In genomic region chr9:71916834-71917534, GRCh38 we compare ENCODE assay signal across 9 cellular contexts. TPM values are rescaled to one million over a fixed set of nuclear protein-coding genes. Genes with fewer than 3 reads are reported as not detected.
DNase-seq lines count a peak whose midpoint lies in the region; ATAC-seq, FAIRE-seq and TF ChIP-seq lines count a peak whose summit lies in the region.
"Had no signal": no experiment of that assay in that cellular context is flagged by ENCODE, and none has a peak within 500 bp of the region (broad histone marks: within the 10 kb centered on the region; RNA-seq: fewer than 3 reads in every experiment).

No MANE protein-coding gene starts in this region.

- H3K27me3 ChIP-seq in K562 (ENCODE audit: control insufficient read depth in 2 of 2, insufficient read depth in 2 of 2, low read length in 2 of 2) (no peaks in the 10 kb centered on the region), spleen (replicated peaks in 1 of 7) (no peaks in the 10 kb centered on the region), aorta (ENCODE audit: control insufficient read depth in 1 of 2, insufficient read depth in 2 of 2, low read length in 1 of 2) (no peaks in the 10 kb centered on the region)

- H3K9me3 ChIP-seq in K562 (replicated peaks; ENCODE audit: control insufficient read depth, insufficient read depth, low read depth, low read length) = no peaks in the 10 kb centered on the region
- no peaks in the 10 kb centered on the region for H3K9me3 ChIP-seq in spleen
- no peaks in the 10 kb centered on the region for H3K9me3 ChIP-seq in aorta (ENCODE audit: control insufficient read depth, low read length)

- no peak for TF ChIP-seq EP300 in K562 (IDR thresholded peaks at IDR 0.05; ENCODE audit: low read length)

- CTCF ChIA-PET in K562 (lab: Yijun Ruan, JAX; ENCODE audit: low intra/inter-chr PET ratio) (no interaction called here), RWPE1 (lab: Yijun Ruan, JAX) (interaction anchor here (1.2 kb wide), 1 partner anchor 59 kb away, joined by 3 read pairs; no protein-coding TSS in a partner anchor), Calu3 (lab: Charles Lee) (interaction anchor here (1.3 kb wide), 1 partner anchor 9 kb away, joined by 3 read pairs; no protein-coding TSS in a partner anchor)

- H2AFZ ChIP-seq in K562 (ENCODE audit: low read depth, low read length) = no peak overlapping the region

- H3K4me3 Mint-ChIP-seq in Calu3 (ENCODE audit: low read depth, unreplicated experiment) = no peak overlapping the region

- H3K9me3 Mint-ChIP-seq in Calu3 (ENCODE audit: low read depth, unreplicated experiment) = no peaks in the 10 kb centered on the region

- no peaks in the 10 kb centered on the region for H3K9me1 ChIP-seq in K562 (ENCODE audit: control insufficient read depth, insufficient read depth, low read length)

- H3K9ac ChIP-seq in K562 (ENCODE audit: insufficient read depth in 1 of 2, low read depth in 2 of 2, low read length in 2 of 2) = no peak overlapping the region

- DNase-seq in GM20000 (ENCODE audit: low spot score) (peak; percentile 25), K562 (ENCODE audit: extremely low read depth in 1 of 4, low spot score in 3 of 4) (no peak), spleen (no peak), aorta (no peak), RWPE1 (ENCODE audit: low spot score) (no peak), Calu3 (no peak)
- DNase-seq: NCI-H526 treated with DMSO at 0.1 percent for 48 hours had no signal

- ATAC-seq in GM18519 (IDR thresholded peaks at IDR 0.05; ENCODE audit: low FRiP score, unreplicated experiment) = peak; percentile 82
- ATAC-seq in HG03064 (IDR thresholded peaks at IDR 0.05; ENCODE audit: low read depth, unreplicated experiment) = peak; percentile 67
- ATAC-seq in K562 = no peak
- no peak for ATAC-seq in aorta (ENCODE audit: low FRiP score)

- in situ Hi-C loops in K562 (cut with MboI) = no loop called here

- H3K79me2 ChIP-seq in K562 (ENCODE audit: control insufficient read depth, insufficient read depth, low read length) = peaks cover 57% of the 10 kb centered on the region

- H3K4me3 ChIP-seq in K562 = no peak overlapping the region
- H3K4me3 ChIP-seq in spleen = no peak overlapping the region
- no peak overlapping the region for H3K4me3 ChIP-seq in aorta (ENCODE audit: low read length in 2 of 2)

- H4K20me1 ChIP-seq in K562 (replicated peaks; ENCODE audit: control insufficient read depth, insufficient read depth, low read length) = no peaks in the 10 kb centered on the region

- H3K36me3 ChIP-seq in K562 (ENCODE audit: control insufficient read depth, insufficient read depth, low read length) (no peaks in the 10 kb centered on the region), spleen (peaks cover 0 to 23% (median 0%) of the 10 kb centered on the region in 6 donors), aorta (ENCODE audit: control insufficient read depth in 1 of 2, insufficient read depth in 2 of 2, low read length in 1 of 2) (no peaks in the 10 kb centered on the region)

- no peak overlapping the region for H3K4me2 ChIP-seq in K562 (ENCODE audit: insufficient read depth, low read length)

- no peak for TF ChIP-seq RAD21 in K562 (CRISPR knock-in tag; conservative IDR thresholded peaks at IDR 0.05 in 1 of 2, IDR thresholded peaks at IDR 0.05 in 1 of 2)

- TF ChIP-seq POLR2A in K562 (conservative IDR thresholded peaks at IDR 0.05) (no peak), spleen (IDR thresholded peaks at IDR 0.05) (no peak)

- no peak for TF ChIP-seq CTCF in GM20000 (IDR thresholded peaks at IDR 0.05; ENCODE audit: extremely low read depth, missing control alignments)
- no peak for TF ChIP-seq CTCF in K562 (IDR thresholded peaks at IDR 0.05 in 2 of 3, conservative IDR thresholded peaks at IDR 0.05 in 1 of 3; ENCODE audit: insufficient read depth in 2 of 3, low read depth in 1 of 3, low read length in 3 of 3)
- TF ChIP-seq CTCF in spleen (IDR thresholded peaks at IDR 0.05 in 8 of 11, conservative IDR thresholded peaks at IDR 0.05 in 3 of 11) = no peak
- no peak for TF ChIP-seq CTCF in RWPE1 (conservative IDR thresholded peaks at IDR 0.05; ENCODE audit: low read depth)
- TF ChIP-seq CTCF in Calu3 (IDR thresholded peaks at IDR 0.05; ENCODE audit: unreplicated experiment) = no peak

- H3K4me1 Mint-ChIP-seq in Calu3 (ENCODE audit: low read depth, unreplicated experiment) = no peaks in the 10 kb centered on the region

- POLR2A ChIA-PET in K562 (lab: Yijun Ruan, JAX) (no interaction called here), RWPE1 (lab: Yijun Ruan, JAX; ENCODE audit: low non-redundant PET) (no interaction called here)

- peaks cover 11% of the 10 kb centered on the region for H3K36me3 Mint-ChIP-seq in Calu3 (ENCODE audit: insufficient read depth, unreplicated experiment)

- H3K4me1 ChIP-seq in K562 (replicated peaks in 1 of 2; ENCODE audit: control insufficient read depth in 2 of 2, insufficient read depth in 2 of 2, low read length in 2 of 2) (no peaks in the 10 kb centered on the region; a peak in 2 of 5 replicates), spleen (peaks cover 9 to 43% (median 17%) of the 10 kb centered on the region in 6 donors), aorta (ENCODE audit: control insufficient read depth in 1 of 2, insufficient read depth in 2 of 2, low read length in 2 of 2) (peaks cover 3 to 7% of the 10 kb centered on the region in 2 donors)

- intact Hi-C loops in K562 (cut with micrococcal nuclease) = no loop called here
- intact Hi-C loops in spleen (cut with DNase I; ENCODE audit: low total_unique reads) = loop anchor here (10.0 kb wide), 1 partner anchor 458 kb away; no protein-coding TSS in a partner anchor
- intact Hi-C loops in aorta (cut with DNase I) = no loop called here
- intact Hi-C loops in Calu3 (cut with micrococcal nuclease; ENCODE audit: unreplicated experiment) = no loop called here

- FAIRE-seq in K562 (lab: Jason Lieb, UNC) = no peak

- BruUV-seq in K562 (replicated peaks; lab: Mats Ljungman, UMichigan) (no TSS peak), Calu3 (replicated peaks; lab: Mats Ljungman, UMichigan) (no TSS peak)

- no peak overlapping the region for H3K27ac Mint-ChIP-seq in Calu3 (ENCODE audit: unreplicated experiment)

- H3K27ac ChIP-seq in K562 (ENCODE audit: extremely low read depth, low read depth, low read length) = no peak overlapping the region
- no peak overlapping the region for H3K27ac ChIP-seq in spleen
- H3K27ac ChIP-seq in aorta (ENCODE audit: low read depth in 1 of 2, low read length in 2 of 2) = no peak overlapping the region
- no peak overlapping the region for H3K27ac ChIP-seq in RWPE1

- H3K27me3 Mint-ChIP-seq in Calu3 (ENCODE audit: unreplicated experiment) = no peaks in the 10 kb centered on the region

RNA-seq across cellular contexts. Expression of gene C9orf85, which starts 5.5 kb away (rescaled TPM):
- 4.8 and 9.7 TPM in 2 replicates for total RNA-seq in K562 (2011; cell fraction: chromatin; rRNA removed; ENCODE audit: low replicate concordance)
- 2.9 and 4.0 TPM in 2 replicates for total RNA-seq in K562 (2011; cell fraction: nucleolus; rRNA removed)
- total RNA-seq in K562 (2011; cell fraction: nucleoplasm; rRNA removed) = 5.4 and 8.1 TPM in 2 replicates
- total RNA-seq in K562 (2014; rRNA removed) (6.9 and 11.8 TPM in 2 replicates), K562 (2014; rRNA removed; fragmentation: Illumina TruSeq; extraction: Trizol) (14.5 and 16.2 TPM in 2 replicates), K562 (2015; rRNA removed; fragmentation: Illumina TruSeq; extraction: Trizol) (15.8 and 15.9 TPM in 2 replicates), K562 (2021) (6.7 TPM in 2 replicates), spleen (10 to 100 TPM in 3 of 7 donors, 1 to 10 TPM in 4; 7.3 to 17.8 (median 10.0) TPM), aorta (10 to 100 TPM; 15.5 to 17.9 TPM), Calu3 (2022) (8.3 and 9.8 TPM in 2 replicates)
- polyA plus RNA-seq in K562 (2011; rRNA removed) (8.0 and 9.5 TPM in 2 replicates), K562 (2014; fragmentation: Illumina TruSeq; extraction: Trizol) (12.7 and 17.6 TPM in 2 replicates), K562 (2014; fragmentation: Nextera tagmentation; extraction: Ambion mirVana) (10 to 100 TPM; 11.9 to 14.6 TPM), K562 (2014; rRNA removed) (13.0 and 15.1 TPM in 2 replicates), spleen (1 to 10 TPM; 7.1 to 9.5 (median 9.1) TPM), aorta (10 to 100 TPM; 16.4 to 17.2 TPM)
- polyA plus RNA-seq in K562 (2011; cell fraction: cytosol; rRNA removed) = 4.1 and 8.2 TPM in 2 replicates
- 1.6 and 2.3 TPM in 2 replicates for polyA plus RNA-seq in K562 (2011; cell fraction: nucleus; rRNA removed)
- 10.0 and 10.5 TPM in 2 replicates for polyA plus RNA-seq in K562 (2012)
- 4.1 and 6.7 TPM in 2 replicates for polyA minus RNA-seq in K562 (2011; rRNA and poly(A)+ RNA removed)
- polyA minus RNA-seq in K562 (2011; cell fraction: cytosol; rRNA and poly(A)+ RNA removed) = 3.6 and 7.0 TPM in 2 replicates
- polyA minus RNA-seq in K562 (2011; cell fraction: nucleus; rRNA and poly(A)+ RNA removed) = 3.1 and 4.9 TPM in 2 replicates

RNA-seq across cellular contexts. Expression of gene ABHD17B, which starts 6.0 kb away (rescaled TPM):
- 9.9 and 14.4 TPM in 2 replicates for total RNA-seq in K562 (2011; cell fraction: chromatin; rRNA removed; ENCODE audit: low replicate concordance)
- total RNA-seq in K562 (2011; cell fraction: nucleolus; rRNA removed) = 4.2 and 5.1 TPM in 2 replicates
- 6.3 and 9.3 TPM in 2 replicates for total RNA-seq in K562 (2011; cell fraction: nucleoplasm; rRNA removed)
- total RNA-seq in K562 (2014; rRNA removed) (7.6 and 10.1 TPM in 2 replicates), K562 (2014; rRNA removed; fragmentation: Illumina TruSeq; extraction: Trizol) (13.4 and 13.9 TPM in 2 replicates), K562 (2015; rRNA removed; fragmentation: Illumina TruSeq; extraction: Trizol) (13.2 and 13.5 TPM in 2 replicates), K562 (2021) (11.9 and 14.2 TPM in 2 replicates), spleen (10 to 100 TPM; 14.9 to 26.6 (median 17.9) TPM), aorta (10 to 100 TPM; 14.2 to 38.0 TPM), Calu3 (2022) (16.5 and 17.3 TPM in 2 replicates)
- polyA plus RNA-seq in K562 (2011; rRNA removed) (12.1 and 12.8 TPM in 2 replicates), K562 (2014; fragmentation: Illumina TruSeq; extraction: Trizol) (7.8 and 8.6 TPM in 2 replicates), K562 (2014; fragmentation: Nextera tagmentation; extraction: Ambion mirVana) (1 to 10 TPM; 1.9 to 3.3 TPM), K562 (2014; rRNA removed) (8.8 and 10.4 TPM in 2 replicates), spleen (1 to 10 TPM; 3.6 to 8.3 (median 5.9) TPM), aorta (1 to 10 TPM; 6.6 to 9.4 TPM)
- polyA plus RNA-seq in K562 (2011; cell fraction: cytosol; rRNA removed) = 6.6 and 10.2 TPM in 2 replicates
- 3.5 and 5.6 TPM in 2 replicates for polyA plus RNA-seq in K562 (2011; cell fraction: nucleus; rRNA removed)
- 6.1 and 7.0 TPM in 2 replicates for polyA plus RNA-seq in K562 (2012)
- polyA minus RNA-seq in K562 (2011; rRNA and poly(A)+ RNA removed) = 31.1 and 36.0 TPM in 2 replicates
- 8.7 and 10.4 TPM in 2 replicates for polyA minus RNA-seq in K562 (2011; cell fraction: cytosol; rRNA and poly(A)+ RNA removed)
- polyA minus RNA-seq in K562 (2011; cell fraction: nucleus; rRNA and poly(A)+ RNA removed) = 5.1 and 7.8 TPM in 2 replicates

Comparison
In these comparisons a context has a peak if more than half of its experiments do, and no peak if none do; other contexts are left out.
1. ATAC-seq: peak in GM18519 (single experiment) and HG03064 (single experiment); none in K562 (single experiment) and aorta (single experiment).